Comparison of ENCODE assay signal across 8 cellular contexts in the genomic region with DNA sequence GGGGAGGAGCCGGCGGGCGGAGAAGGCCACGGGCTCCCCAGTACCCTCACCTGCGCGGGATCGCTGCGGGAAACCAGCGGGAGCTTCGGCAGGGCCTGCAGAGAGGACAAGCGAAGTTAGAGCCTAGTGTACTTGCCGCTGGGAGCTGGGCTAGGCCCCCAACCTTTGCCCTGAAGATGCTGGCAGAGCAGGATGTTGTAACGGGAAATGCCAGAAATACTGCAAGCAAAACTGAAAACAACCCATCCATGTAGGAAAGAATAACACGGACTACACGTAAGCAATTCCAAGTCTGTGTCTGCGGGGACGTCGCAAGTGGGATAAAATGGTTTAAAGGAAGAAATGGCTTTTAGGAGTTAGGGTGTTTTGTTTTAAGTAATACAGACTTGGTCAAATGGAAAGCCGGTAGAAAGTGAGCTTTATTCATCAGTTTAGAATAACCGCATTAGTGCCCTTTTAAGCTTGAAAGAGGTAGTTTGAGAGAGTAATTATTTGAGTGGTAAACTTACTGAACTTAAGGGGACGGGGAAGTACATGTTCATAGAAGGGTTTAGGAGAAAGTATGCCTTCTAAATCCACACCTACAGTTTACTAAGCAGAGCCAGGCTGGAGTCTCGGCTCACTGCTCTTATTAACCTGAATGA.
DNase-seq lines count a peak whose midpoint lies in the region; ATAC-seq and TF ChIP-seq lines count a peak whose summit lies in the region.
"Not testable (repeated sequence)": the region's sequence is repeated elsewhere in the genome, so short reads cannot be mapped to it uniquely, and the experiment has no call there.

No MANE protein-coding gene starts in this region.

- peak; percentile 14 for ATAC-seq in GM21737 (IDR thresholded peaks at IDR 0.05; ENCODE audit: unreplicated experiment)

- peak overlapping the region; percentile 76 for H2AFZ ChIP-seq in mammary epithelial cell (ENCODE audit: low read depth, low read length)

- in situ Hi-C loops in mammary epithelial cell (cut with MboI; ENCODE audit: low sequenced_read_pairs in 2 of 2) = not testable (repeated sequence)

- peak overlapping the region; percentile 36 for H3K9ac ChIP-seq in mammary epithelial cell (ENCODE audit: insufficient read depth, low read length)

- peak overlapping the region; percentile 57 for H3K4me2 ChIP-seq in mammary epithelial cell (ENCODE audit: insufficient read depth, low read depth, low read length)

- H3K27ac ChIP-seq in mammary epithelial cell (ENCODE audit: insufficient read depth, low read depth, low read length) (peak overlapping the region; percentile 44), spleen (peak overlapping the region; percentile 81 to 92 (median 88))

- TF ChIP-seq POLR2A in spleen (IDR thresholded peaks at IDR 0.05) = not testable (repeated sequence)

- H3K36me3 ChIP-seq in BE2C; mammary epithelial cell (ENCODE audit: insufficient read depth, low read length); spleen: not testable (repeated sequence)

- CTCF ChIA-PET in mammary epithelial cell (lab: Charles Lee; ENCODE audit: low non-redundant PET) = not testable (repeated sequence)

- not testable (repeated sequence) for H3K27me3 ChIP-seq in BE2C; mammary epithelial cell (ENCODE audit: insufficient read depth, low read length); spleen (replicated peaks in 1 of 7)

- dilution Hi-C loops in mammary epithelial cell (cut with HindIII; ENCODE audit: low sequenced_read_pairs) = not testable (repeated sequence)

- H4K20me1 ChIP-seq in mammary epithelial cell (ENCODE audit: insufficient read depth, low read length) = not testable (repeated sequence)

- BruUV-seq in mammary epithelial cell (replicated peaks; lab: Mats Ljungman, UMichigan) = not testable (repeated sequence)

- H3K9me3 ChIP-seq in BE2C; mammary epithelial cell (replicated peaks; ENCODE audit: insufficient read depth, low read length); spleen: not testable (repeated sequence)

- 0% methylated on average over 8 of the region's 22 CpGs for WGBS in mammary epithelial cell (ENCODE audit: low coverage, missing lambda C conversion rate)
- 1 to 3% (median 2%) methylated on average over 10 to 19 of the region's 22 CpGs for WGBS in spleen, 5 donors

- TF ChIP-seq CTCF in BE2C (IDR thresholded peaks at IDR 0.05; ENCODE audit: low read depth, low read length); mammary epithelial cell (conservative IDR thresholded peaks at IDR 0.05 in 1 of 2, IDR thresholded peaks at IDR 0.05 in 1 of 2; ENCODE audit: extremely low read depth in 1 of 2, insufficient read depth in 1 of 2, low read depth in 1 of 2, low read length in 2 of 2); spleen (IDR thresholded peaks at IDR 0.05 in 8 of 11, conservative IDR thresholded peaks at IDR 0.05 in 3 of 11): not testable (repeated sequence)

- H3K4me3 ChIP-seq in BE2C (ENCODE audit: low read depth, low read length) = peak overlapping the region; percentile 56
- peak overlapping the region; percentile 43 to 53 (median 51) for H3K4me3 ChIP-seq in mammary epithelial cell (replicated peaks in 1 of 3; ENCODE audit: insufficient read depth in 1 of 3, low read depth in 2 of 3, low read length in 3 of 3)
- H3K4me3 ChIP-seq in spleen = peak overlapping the region; percentile 37 to 77 (median 51)

- not testable (repeated sequence) for DNase-seq in BE2C, spleen
- DNase-seq in NCI-H2196 treated with DMSO at 0.1 percent for 48 hours (lab: John Stamatoyannopoulos, UW; ENCODE audit: unreplicated experiment) = peak; percentile 1
- DNase-seq in activated CD4-positive, alpha-beta T cell treated with anti-CD3 and anti-CD28 coated beads for 48 hours = peak; percentile 19
- peak; percentile 37 for DNase-seq in mammary epithelial cell
- DNase-seq in globus pallidus (ENCODE audit: low spot score) = peak; percentile 29
- peak; percentile 14 for DNase-seq in mucosa of gallbladder (ENCODE audit: low spot score)

- not testable (repeated sequence) for H3K4me1 ChIP-seq in BE2C; mammary epithelial cell (ENCODE audit: insufficient read depth, low read length)
- peaks cover 0 to 19% (median 3%) of the 10 kb centered on the region in 6 donors for H3K4me1 ChIP-seq in spleen

- intact Hi-C loops in mammary epithelial cell (cut with micrococcal nuclease); spleen (cut with DNase I; ENCODE audit: low total_unique reads): not testable (repeated sequence)

- not testable (repeated sequence) for H3K79me2 ChIP-seq in mammary epithelial cell (ENCODE audit: insufficient read depth, low read length)
